ENCODE assay signal across 1 cellular context in genomic region chr10:129514568-129515451, GRCh38.
TF ChIP-seq lines count a peak whose summit lies in the region.

No MANE protein-coding gene starts in this region.

TF ChIP-seq in H1, 55 proteins besides CTCF, POLR2A, EP300 and RAD21:
- no peak for TF ChIP-seq NANOG (IDR thresholded peaks at IDR 0.05; ENCODE audit: insufficient read depth, low read depth, low read length, poor library complexity, severe bottlenecking)
- no peak for TF ChIP-seq RNF2 (IDR thresholded peaks at IDR 0.05; ENCODE audit: borderline replicate concordance, low read depth, low read length, missing control alignments, poor library complexity, severe bottlenecking)
- TF ChIP-seq, protein P1, sequence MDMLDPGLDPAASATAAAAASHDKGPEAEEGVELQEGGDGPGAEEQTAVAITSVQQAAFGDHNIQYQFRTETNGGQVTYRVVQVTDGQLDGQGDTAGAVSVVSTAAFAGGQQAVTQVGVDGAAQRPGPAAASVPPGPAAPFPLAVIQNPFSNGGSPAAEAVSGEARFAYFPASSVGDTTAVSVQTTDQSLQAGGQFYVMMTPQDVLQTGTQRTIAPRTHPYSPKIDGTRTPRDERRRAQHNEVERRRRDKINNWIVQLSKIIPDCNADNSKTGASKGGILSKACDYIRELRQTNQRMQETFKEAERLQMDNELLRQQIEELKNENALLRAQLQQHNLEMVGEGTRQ (IDR thresholded peaks at IDR 0.05; ENCODE audit: low read length), result no peak
- no peak for TF ChIP-seq BCL11A (IDR thresholded peaks at IDR 0.05; ENCODE audit: low read depth in 2 of 2, low read length in 2 of 2)
- no peak for TF ChIP-seq BRCA1 (IDR thresholded peaks at IDR 0.05; ENCODE audit: low read depth, low read length)
- TF ChIP-seq SP4 (IDR thresholded peaks at IDR 0.05; ENCODE audit: low read length), result no peak
TF ChIP-seq in H1: peak in this region for 0.
